8 cellular contexts compared by ENCODE assay signal in the genomic region with DNA sequence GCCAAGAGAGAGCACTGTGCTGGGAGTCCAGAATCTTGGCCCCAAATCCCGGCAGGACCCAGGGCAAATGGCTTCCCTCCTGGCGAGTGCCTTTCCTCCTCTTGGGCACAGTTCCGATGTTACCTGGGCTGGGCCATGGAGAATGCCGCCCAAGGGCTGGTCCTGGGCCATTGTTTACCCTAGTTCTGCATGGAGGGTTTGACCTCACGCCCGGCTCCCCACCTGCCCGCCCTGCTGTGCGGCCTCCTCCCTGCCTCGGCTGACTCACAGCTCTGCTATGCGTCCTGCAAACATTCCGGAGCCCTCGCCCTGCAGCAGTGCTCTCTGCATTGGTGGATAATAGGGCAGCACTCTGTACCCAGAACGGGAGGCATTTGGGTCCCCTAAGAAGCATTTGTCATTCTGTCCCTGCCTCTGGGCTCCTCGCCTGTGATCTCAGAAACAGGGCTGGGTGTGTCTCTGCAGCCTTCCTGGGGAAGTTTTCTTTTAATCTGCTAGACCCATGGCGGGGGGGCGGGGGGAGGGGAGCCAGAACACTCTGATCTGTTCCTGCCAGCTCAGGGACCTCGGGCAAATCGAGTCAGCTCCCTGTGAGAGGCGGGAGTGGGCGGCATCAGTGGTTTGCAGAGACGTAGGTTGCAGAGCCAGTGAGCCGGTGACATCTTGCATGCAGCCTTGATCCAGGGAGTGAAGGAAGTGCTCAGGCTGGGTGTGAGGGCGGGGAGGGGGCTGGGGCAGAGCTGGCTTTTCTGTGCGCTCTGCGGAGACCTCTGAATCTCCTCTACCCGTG. TPM values are rescaled to one million over a fixed set of nuclear protein-coding genes. Genes with fewer than 3 reads are reported as not detected.
DNase-seq lines count a peak whose midpoint lies in the region; ATAC-seq and TF ChIP-seq lines count a peak whose summit lies in the region.

No MANE protein-coding gene starts in this region.

- DNase-seq in G401 (ENCODE audit: low spot score): peak; percentile 23
- peak; percentile 64 for DNase-seq in Panc1 (ENCODE audit: low read depth, low spot score)
- peak; percentile 89 for DNase-seq in activated effector memory CD4-positive, alpha-beta T cell treated with anti-CD3 and anti-CD28 coated beads, Interleukin-2, amount 50 U/mL, for 16 hours
- peak; percentile 71 for DNase-seq in putamen (ENCODE audit: low spot score)

- no peaks in the 10 kb centered on the region for H3K36me3 ChIP-seq in Panc1 (ENCODE audit: control insufficient read depth, insufficient read depth, low read length)
- H3K36me3 ChIP-seq in gastroesophageal sphincter: peaks cover 0 to 6% of the 10 kb centered on the region in 2 donors

- TF ChIP-seq EP300 in gastroesophageal sphincter (IDR thresholded peaks at IDR 0.05): no peak

- H3K27ac ChIP-seq in Panc1 (ENCODE audit: low read length) (peak overlapping the region; percentile 94), gastroesophageal sphincter (peak overlapping the region in 3 of 4 donors; percentile 76 to 86 (median 80))

- intact Hi-C loops in Panc1 (cut with micrococcal nuclease; ENCODE audit: unreplicated experiment): loop anchor here (5.0 kb wide), 1 partner anchor 174 kb away; no protein-coding TSS in a partner anchor

- TF ChIP-seq CTCF in Panc1 (IDR thresholded peaks at IDR 0.05): no peak
- TF ChIP-seq CTCF in gastroesophageal sphincter (IDR thresholded peaks at IDR 0.05): no peak

- WGBS in gastroesophageal sphincter (ENCODE audit: low coverage in 1 of 2), 2 donors: 3% methylated on average over 6 of the region's 26 CpGs; no CpG with 5 or more reads in 1 of the 2 donors

- H3K4me3 ChIP-seq in Panc1 (ENCODE audit: low read depth in 2 of 2, low read length in 2 of 2): peak overlapping the region; percentile 9 to 44; a peak in 3 of 4 replicates
- H3K4me3 ChIP-seq in gastroesophageal sphincter: no peak overlapping the region

- H3K27me3 ChIP-seq in Panc1 (ENCODE audit: control insufficient read depth, insufficient read depth, low read length) (no peaks in the 10 kb centered on the region), gastroesophageal sphincter (no peaks in the 10 kb centered on the region)

- no peaks in the 10 kb centered on the region for H3K9me3 ChIP-seq in Panc1 (ENCODE audit: control insufficient read depth, insufficient read depth, low read depth, low read length)
- peaks cover 0 to 7% (median 0%) of the 10 kb centered on the region in 3 donors for H3K9me3 ChIP-seq in gastroesophageal sphincter

- ATAC-seq in Panc1 (peak; percentile 95), gastroesophageal sphincter (peak; percentile 89), GM18502 (IDR thresholded peaks at IDR 0.05; ENCODE audit: poor library complexity, unreplicated experiment) (no peak), GM21423 (IDR thresholded peaks at IDR 0.05; ENCODE audit: unreplicated experiment) (no peak), GM18511 (IDR thresholded peaks at IDR 0.05; ENCODE audit: unreplicated experiment) (no peak)

- BruUV-seq in Panc1 (replicated peaks; lab: Mats Ljungman, UMichigan): no TSS peak

- CTCF ChIA-PET in Panc1 (lab: Charles Lee): interaction anchor here (0.5 to 1.0 kb wide), 4 partner anchors 8 to 391 kb away, joined by 3 to 6 read pairs (median 4); no protein-coding TSS in a partner anchor

- no peak for TF ChIP-seq POLR2A in gastroesophageal sphincter (IDR thresholded peaks at IDR 0.05)

- in situ Hi-C loops in G401 (cut with HindIII; ENCODE audit: low sequenced_read_pairs): loop anchor here (25.0 kb wide), 1 partner anchor 539 kb away; no protein-coding TSS in a partner anchor
- in situ Hi-C loops in Panc1 (cut with HindIII; ENCODE audit: low pct_unique_long_range_greater_than_20kb, low sequenced_read_pairs): no loop called here

- POLR2A ChIA-PET in Panc1 (lab: Charles Lee): interaction anchor here (0.6 kb wide), 1 partner anchor 126 kb away, joined by 3 read pairs; no protein-coding TSS in a partner anchor

- H3K4me1 ChIP-seq in Panc1 (ENCODE audit: control insufficient read depth, insufficient read depth, low read length) (peaks cover 61% of the 10 kb centered on the region), gastroesophageal sphincter (peaks cover 4 to 40% (median 23%) of the 10 kb centered on the region in 3 donors)

RNA-seq across cellular contexts. Expression of a gene that starts 32.9 kb away (rescaled TPM):
- not detected in 2 replicates for total RNA-seq in G401 (2014; rRNA removed; shearing (Covaris generic))
- total RNA-seq in Panc1 (2021; ENCODE audit: unreplicated experiment) (0.46 TPM), gastroesophageal sphincter (1 to 10 TPM; 1.2 to 2.3 (median 1.3) TPM)
- polyA plus RNA-seq in Panc1 (2012; ENCODE audit: insufficient read length): 0.15 TPM

Comparison
In these comparisons a context has a peak if more than half of its experiments do, and no peak if none do; other contexts are left out.
1. DNase-seq: peak in every context shown above with its lines; median percentile 89 in activated effector memory CD4-positive, alpha-beta T cell treated with anti-CD3 and anti-CD28 coated beads, Interleukin-2, amount 50 U/mL, for 16 hours; 71 in putamen; 64 in Panc1; 23 in G401.
2. ATAC-seq: peak in Panc1 (single experiment) and gastroesophageal sphincter (single experiment); none in GM18502 (single experiment), GM21423 (single experiment) and GM18511 (single experiment).
3. H3K4me3 ChIP-seq: peak in Panc1 (2 of 2); none in gastroesophageal sphincter (0 of 2).